1 cellular context compared by ENCODE assay signal in genomic region chr6:41644297-41644879, GRCh38.
TF ChIP-seq lines count a peak whose summit lies in the region.

No MANE protein-coding gene starts in this region.

TF ChIP-seq in GM23338, 12 proteins besides CTCF, POLR2A, EP300 and RAD21 (continued from another document):
- TF ChIP-seq ZNF462 (CRISPR knock-in tag; IDR thresholded peaks at IDR 0.05) (no peak), ETS1 (IDR thresholded peaks at IDR 0.05) (no peak), JUNB (IDR thresholded peaks at IDR 0.05; ENCODE audit: unreplicated experiment) (no peak), ZNF331 (CRISPR knock-in tag; IDR thresholded peaks at IDR 0.05; ENCODE audit: low read depth) (no peak), REST (IDR thresholded peaks at IDR 0.05; ENCODE audit: unreplicated experiment) (no peak), POLR2AphosphoS5 (IDR thresholded peaks at IDR 0.05; ENCODE audit: low read depth) (no peak), NANOG (IDR thresholded peaks at IDR 0.05; ENCODE audit: borderline replicate concordance) (no peak), CREB1 (CRISPR knock-in tag; IDR thresholded peaks at IDR 0.05; ENCODE audit: low read depth) (no peak), ZNF114 (CRISPR knock-in tag; IDR thresholded peaks at IDR 0.05) (no peak), STAT1 (IDR thresholded peaks at IDR 0.05; ENCODE audit: unreplicated experiment) (no peak)
